ENCODE assay signal across 11 cellular contexts in the genomic region with DNA sequence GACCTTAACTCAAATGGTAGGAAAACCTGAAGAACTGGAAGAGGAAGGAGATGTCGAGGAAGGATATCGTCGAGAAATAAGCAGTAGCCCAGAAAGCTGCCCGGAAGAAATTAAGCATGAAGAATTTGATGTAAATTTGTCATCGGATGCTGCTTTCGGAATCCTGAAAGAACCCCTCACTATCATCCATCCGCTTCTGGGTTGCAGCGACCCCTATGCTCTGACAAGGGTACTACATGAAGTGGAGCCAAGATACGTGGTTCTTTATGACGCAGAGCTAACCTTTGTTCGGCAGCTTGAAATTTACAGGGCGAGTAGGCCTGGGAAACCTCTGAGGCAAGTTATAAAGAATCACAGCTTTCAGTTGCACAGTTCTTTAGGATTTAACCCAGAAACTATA. TPM values are rescaled to one million over a fixed set of nuclear protein-coding genes. Genes with fewer than 3 reads are reported as not detected.
DNase-seq lines count a peak whose midpoint lies in the region; ATAC-seq and TF ChIP-seq lines count a peak whose summit lies in the region.
"Had no signal": no experiment of that assay in that cellular context is flagged by ENCODE, and none has a peak within 500 bp of the region (broad histone marks: within the 10 kb centered on the region; RNA-seq: fewer than 3 reads in every experiment).

No MANE protein-coding gene starts in this region.

- H3K9me3 Mint-ChIP-seq in HFFc6 (no peaks in the 10 kb centered on the region), osteocyte (ENCODE audit: unreplicated experiment) (peaks cover 5% of the 10 kb centered on the region)
- H3K9me3 Mint-ChIP-seq: CD8-positive, alpha-beta memory T cell had no signal

- H3K4me3 Mint-ChIP-seq in HFFc6 (no peak overlapping the region), osteocyte (ENCODE audit: unreplicated experiment) (no peak overlapping the region)
- H3K4me3 Mint-ChIP-seq: CD8-positive, alpha-beta memory T cell had no signal

- no peak for ATAC-seq in GM19351 (IDR thresholded peaks at IDR 0.05; ENCODE audit: unreplicated experiment)
- ATAC-seq: activated CD4-positive, CD25-positive, alpha-beta regulatory T cell treated with anti-CD3 and anti-CD28 coated beads, Interleukin-2, amount 50 U/mL, for 24 hours had no signal

- TF ChIP-seq CTCF in HFFc6 (IDR thresholded peaks at IDR 0.05): peak; percentile 78
- TF ChIP-seq CTCF in osteocyte (IDR thresholded peaks at IDR 0.05): peak; percentile 55

- DNase-seq in activated CD4-positive, alpha-beta T cell treated with anti-CD3 and anti-CD28 coated beads, Interleukin-2, amount 50 U/mL, for 48 hours: peak; percentile 12 to 35
- no peak for DNase-seq in activated CD4-positive, alpha-beta T cell treated with anti-CD3 and anti-CD28 coated beads, Interleukin-2, amount 50 U/mL, for 4 hours
- DNase-seq in HFFc6 (no peak), ecto neural progenitor cell (ENCODE audit: low spot score) (peak; percentile 61), osteocyte (ENCODE audit: extremely low spot score, unreplicated experiment) (no peak), GM19238 (ENCODE audit: insufficient read length, low spot score) (no peak), GDM1 (lab: John Stamatoyannopoulos, UW) (no peak)
- DNase-seq: CD8-positive, alpha-beta memory T cell; NCI-H446 had no signal

- H3K27ac Mint-ChIP-seq in HFFc6 (no peak overlapping the region), osteocyte (ENCODE audit: unreplicated experiment) (peak overlapping the region; percentile 27)

- peaks cover 59% of the 10 kb centered on the region for H3K36me3 Mint-ChIP-seq in HFFc6 (ENCODE audit: low read depth)
- peaks cover 54% of the 10 kb centered on the region for H3K36me3 Mint-ChIP-seq in osteocyte (ENCODE audit: unreplicated experiment)

- H3K27me3 Mint-ChIP-seq in HFFc6 (ENCODE audit: insufficient read depth): no peaks in the 10 kb centered on the region; the same call in 1 of the 2 replicates
- no peaks in the 10 kb centered on the region for H3K27me3 Mint-ChIP-seq in osteocyte (ENCODE audit: unreplicated experiment)

- H3K4me1 Mint-ChIP-seq in HFFc6 (ENCODE audit: low read depth): peaks cover 34% of the 10 kb centered on the region
- H3K4me1 Mint-ChIP-seq in osteocyte (ENCODE audit: unreplicated experiment): peaks cover 6% of the 10 kb centered on the region

RNA-seq across cellular contexts. Expression of a gene that starts 15.5 kb away (rescaled TPM):
- 10 to 100 TPM; 14.6 to 18.8 (median 15.8) TPM for total RNA-seq in HFFc6 (2021; fragmentation: NEBNext Ultra II Directional; extraction: Animal tissue kit (Norgen Biotek cat#: 25700))
- total RNA-seq in osteocyte: 16.0 and 19.7 TPM in 2 replicates

Comparison
In these comparisons a context has a peak if more than half of its experiments do, and no peak if none do; other contexts are left out.
1. DNase-seq: peak in activated CD4-positive, alpha-beta T cell treated with anti-CD3 and anti-CD28 coated beads, Interleukin-2, amount 50 U/mL, for 48 hours (2 of 2) and ecto neural progenitor cell (single experiment); none in activated CD4-positive, alpha-beta T cell treated with anti-CD3 and anti-CD28 coated beads, Interleukin-2, amount 50 U/mL, for 4 hours (0 of 2), HFFc6 (single experiment), osteocyte (single experiment), GM19238 (single experiment) and GDM1 (single experiment).